In the genomic region with DNA sequence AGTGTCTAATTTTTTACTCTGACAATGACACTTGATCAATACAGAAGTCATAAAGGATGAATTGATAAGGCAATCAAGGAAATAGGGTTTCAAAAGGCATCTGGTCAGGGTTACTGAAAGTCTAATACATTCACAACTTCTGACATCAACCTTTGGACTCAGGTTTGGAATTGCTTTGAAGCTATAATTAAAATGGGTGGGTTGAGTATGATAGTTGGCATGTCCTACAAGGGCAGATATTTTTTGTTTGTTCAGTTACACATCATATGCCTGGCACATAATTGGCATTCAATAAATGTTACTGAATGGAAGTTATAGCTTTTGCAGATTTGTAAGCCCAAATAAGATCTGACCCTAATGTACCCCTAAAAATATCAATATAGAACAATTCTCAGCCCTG, we compare ENCODE assay signal across 26 cellular contexts. TPM values are rescaled to one million over a fixed set of nuclear protein-coding genes. Genes with fewer than 3 reads are reported as not detected.
"Had no signal": no experiment of that assay in that cellular context is flagged by ENCODE, and none has a peak within 500 bp of the region (broad histone marks: within the 10 kb centered on the region; RNA-seq: fewer than 3 reads in every experiment).

No MANE protein-coding gene starts in this region.

- H3K27me3 ChIP-seq: brain microvascular endothelial cell, dorsolateral prefrontal cortex, esophagus squamous epithelium, gastrocnemius medialis, spleen, testis, upper lobe of left lung had no signal

- DNase-seq: activated CD4-positive, alpha-beta memory T cell treated with anti-CD3 and anti-CD28 coated beads, Interleukin-2, amount 10 ng/mL, durations not matched to agents 7 days and 5 days; activated CD4-positive, alpha-beta T cell treated with anti-CD3 and anti-CD28 coated beads, Interleukin-2, amount 10 ng/mL, durations not matched to agents 24 days and 14 days; activated effector memory CD4-positive, alpha-beta T cell treated with anti-CD3 and anti-CD28 coated beads, Interleukin-2, amount 50 U/mL, for 16 hours; activated naive CD4-positive, alpha-beta T cell treated with anti-CD3 and anti-CD28 coated beads, Interleukin-2, amount 10 ng/mL, durations not matched to agents 7 days and 5 days; activated T-cell treated with anti-CD3 and anti-CD28 coated beads, Interleukin-2, amount 50 U/mL, for 72 hours; aorta; brain microvascular endothelial cell; caudate nucleus; dorsolateral prefrontal cortex; esophagus squamous epithelium; gastrocnemius medialis; head of caudate nucleus; hypothalamus; nucleus accumbens; posterior cingulate gyrus; spleen; stimulated activated CD4-positive, alpha-beta T cell treated with anti-CD3 and anti-CD28 coated beads, Interleukin-4, amount 100 ng/mL, for 1 hour; stimulated activated naive CD4-positive, alpha-beta T cell; SW 1271; testis; upper lobe of left lung had no signal

- H3K4me3 ChIP-seq: dorsolateral prefrontal cortex, esophagus squamous epithelium, gastrocnemius medialis, spleen, testis, upper lobe of left lung had no signal

- ATAC-seq: activated CD4-positive, CD25-positive, alpha-beta regulatory T cell treated with anti-CD3 and anti-CD28 coated beads, Interleukin-2, amount 50 U/mL, for 24 hours; activated T-cell treated with anti-CD3 and anti-CD28 coated beads, Interleukin-2, amount 50 U/mL, for 72 hours; gastrocnemius medialis had no signal

- H3K4me1 ChIP-seq: gastrocnemius medialis, testis had no signal

- H3K9me3 ChIP-seq: esophagus squamous epithelium, gastrocnemius medialis, spleen, testis, upper lobe of left lung had no signal

- H3K27ac ChIP-seq: brain microvascular endothelial cell, dorsolateral prefrontal cortex, gastrocnemius medialis, spleen, testis, upper lobe of left lung had no signal

- H3K36me3 ChIP-seq: brain microvascular endothelial cell, esophagus squamous epithelium, gastrocnemius medialis, spleen, upper lobe of left lung had no signal

- FAIRE-seq: islet of Langerhans had no signal

RNA-seq across cellular contexts. Expression of gene C11orf97, which starts 24.1 kb away (rescaled TPM):
- total RNA-seq: activated CD4-positive, alpha-beta memory T cell treated with anti-CD3 and anti-CD28 coated beads, Interleukin-2, amount 10 ng/mL, durations not matched to agents 7 days and 5 days; activated CD4-positive, alpha-beta T cell treated with anti-CD3 and anti-CD28 coated beads, Interleukin-2, amount 10 ng/mL, durations not matched to agents 24 days and 14 days; activated T-cell treated with anti-CD3 and anti-CD28 coated beads, Interleukin-2, amount 50 U/mL, for 72 hours; aorta; esophagus squamous epithelium; gastrocnemius medialis; liver; sciatic nerve; spleen; T-helper 2 cell treated with Interferon-gamma antibody and Interleukin-4, amounts not matched to agents 100 ng/mL and 5 ng/mL, for 36 hours had no signal
